15 cellular contexts compared by ENCODE assay signal in the genomic region with DNA sequence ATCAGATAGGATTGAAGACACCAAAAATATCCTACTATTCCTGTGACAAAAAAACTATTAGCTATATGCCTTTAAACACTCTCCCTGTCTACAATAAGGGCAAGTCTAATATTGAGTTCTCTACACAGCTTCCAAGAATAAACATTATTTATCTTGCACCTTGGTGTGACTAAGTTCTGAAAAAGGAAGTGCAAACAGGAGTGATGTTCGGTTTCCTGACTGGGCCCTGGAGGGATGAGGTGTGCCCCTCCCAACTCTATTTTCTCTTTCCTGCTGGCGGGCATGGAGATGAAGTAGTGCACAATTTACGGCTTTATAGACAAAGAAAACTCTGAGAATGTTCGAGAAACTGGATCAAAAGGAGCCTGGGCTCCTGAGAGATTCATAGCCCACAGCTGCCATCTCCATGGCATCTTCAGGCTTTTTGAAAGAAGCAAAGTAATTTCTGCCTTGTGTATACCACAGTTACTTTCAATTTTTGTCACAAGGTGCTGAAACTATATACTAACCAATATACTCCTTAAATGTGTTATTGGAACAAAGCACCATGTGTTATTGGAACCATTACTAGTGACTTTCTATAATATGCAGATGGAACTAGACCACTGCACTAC. TPM values are rescaled to one million over a fixed set of nuclear protein-coding genes. Genes with fewer than 3 reads are reported as not detected.
DNase-seq lines count a peak whose midpoint lies in the region; ATAC-seq and TF ChIP-seq lines count a peak whose summit lies in the region.
"Had no signal": no experiment of that assay in that cellular context is flagged by ENCODE, and none has a peak within 500 bp of the region (broad histone marks: within the 10 kb centered on the region; RNA-seq: fewer than 3 reads in every experiment).

No MANE protein-coding gene starts in this region.

- no peaks in the 10 kb centered on the region for H3K79me2 ChIP-seq in PC-9 (ENCODE audit: low read depth)

- no peaks in the 10 kb centered on the region for H3F3A ChIP-seq in PC-9 (ENCODE audit: insufficient read depth, low read depth)

- 90 to 92% methylated on average over 2 to 4 of the region's 4 CpGs for WGBS in endodermal cell (ENCODE audit: insufficient coverage in 1 of 2, insufficient read length in 1 of 2), 2 experiments

- H3K4me3 ChIP-seq in endodermal cell (ENCODE audit: low read length) (no peak overlapping the region), PC-9 (no peak overlapping the region)
- H3K4me3 ChIP-seq: esophagus muscularis mucosa had no signal

- no peaks in the 10 kb centered on the region for H3K9me3 Mint-ChIP-seq in endodermal cell
- peaks cover 2% of the 10 kb centered on the region for H3K9me3 Mint-ChIP-seq in Calu3 (ENCODE audit: low read depth, unreplicated experiment)
- H3K9me3 Mint-ChIP-seq: nephron had no signal

- DNase-seq in amygdala (lab: John Stamatoyannopoulos, UW) (no peak), endodermal cell (no peak), PC-9 (no peak), Calu3 (no peak)
- DNase-seq: activated effector memory CD4-positive, alpha-beta T cell treated with Interleukin-2 at 50 U/mL for 16 hours; AML-193; immature natural killer cell; NCI-H82; stimulated activated CD8-positive, alpha-beta memory T cell treated with anti-CD3 and anti-CD28 coated beads, Interleukin-4, amount 100 ng/mL, for 48 hours had no signal

- H3K4me1 ChIP-seq in endodermal cell (ENCODE audit: control insufficient read depth, insufficient read depth, low read length) (no peaks in the 10 kb centered on the region), PC-9 (replicated peaks; ENCODE audit: insufficient read depth) (no peaks in the 10 kb centered on the region)
- H3K4me1 ChIP-seq: esophagus muscularis mucosa had no signal

- POLR2A ChIA-PET in PC-9 (lab: Charles Lee; ENCODE audit: unreplicated experiment), result no interaction called here

- no peaks in the 10 kb centered on the region for H3K9me2 ChIP-seq in PC-9 (ENCODE audit: insufficient read depth)

- no peaks in the 10 kb centered on the region for H3K27me3 Mint-ChIP-seq in endodermal cell (ENCODE audit: insufficient read depth)
- no peaks in the 10 kb centered on the region for H3K27me3 Mint-ChIP-seq in Calu3 (ENCODE audit: unreplicated experiment)

- H2AFZ ChIP-seq in PC-9, result no peak overlapping the region

- H3K9me3 ChIP-seq in endodermal cell (ENCODE audit: control insufficient read depth, low read length) (no peaks in the 10 kb centered on the region), PC-9 (ENCODE audit: insufficient read depth, low read depth) (no peaks in the 10 kb centered on the region)
- H3K9me3 ChIP-seq: esophagus muscularis mucosa had no signal

- intact Hi-C loops in PC-9 (cut with micrococcal nuclease; ENCODE audit: unreplicated experiment), result no loop called here
- intact Hi-C loops in Calu3 (cut with micrococcal nuclease; ENCODE audit: unreplicated experiment), result no loop called here

- H3K27me3 ChIP-seq in endodermal cell (ENCODE audit: control insufficient read depth, insufficient read depth, low read length, poor library complexity, severe bottlenecking), result no peaks in the 10 kb centered on the region
- H3K27me3 ChIP-seq in PC-9 (ENCODE audit: insufficient read depth, low read depth), result no peaks in the 10 kb centered on the region
- H3K27me3 ChIP-seq: esophagus muscularis mucosa had no signal

- no peak for TF ChIP-seq CTCF in endodermal cell (conservative IDR thresholded peaks at IDR 0.05)
- no peak for TF ChIP-seq CTCF in PC-9 (conservative IDR thresholded peaks at IDR 0.05)
- TF ChIP-seq CTCF in Calu3 (IDR thresholded peaks at IDR 0.05; ENCODE audit: unreplicated experiment), result no peak

- no peak overlapping the region for H3K4me2 ChIP-seq in PC-9

- CTCF ChIA-PET in PC-9 (lab: Charles Lee) (no interaction called here), Calu3 (lab: Charles Lee) (interaction anchor here (0.5 kb wide), 1 partner anchor 44 kb away, joined by 3 read pairs; no protein-coding TSS in a partner anchor)

- BruUV-seq in PC-9 (replicated peaks; lab: Mats Ljungman, UMichigan) (no TSS peak), Calu3 (replicated peaks; lab: Mats Ljungman, UMichigan) (no TSS peak)

- no peaks in the 10 kb centered on the region for H3K4me1 Mint-ChIP-seq in endodermal cell
- H3K4me1 Mint-ChIP-seq in Calu3 (ENCODE audit: low read depth, unreplicated experiment), result no peaks in the 10 kb centered on the region
- H3K4me1 Mint-ChIP-seq: immature natural killer cell, nephron had no signal

- no peaks in the 10 kb centered on the region for H3K36me3 Mint-ChIP-seq in endodermal cell (ENCODE audit: low read depth)
- no peaks in the 10 kb centered on the region for H3K36me3 Mint-ChIP-seq in Calu3 (ENCODE audit: insufficient read depth, unreplicated experiment)
- H3K36me3 Mint-ChIP-seq: immature natural killer cell had no signal

- no peak overlapping the region for H3K27ac ChIP-seq in endodermal cell (ENCODE audit: low read depth, low read length)
- no peak overlapping the region for H3K27ac ChIP-seq in PC-9
- H3K27ac ChIP-seq: esophagus muscularis mucosa had no signal

- no peak overlapping the region for H3K4me3 Mint-ChIP-seq in endodermal cell
- no peak overlapping the region for H3K4me3 Mint-ChIP-seq in Calu3 (ENCODE audit: low read depth, unreplicated experiment)
- H3K4me3 Mint-ChIP-seq: immature natural killer cell, nephron had no signal

- H4K20me1 ChIP-seq in PC-9 (ENCODE audit: insufficient read depth), result no peaks in the 10 kb centered on the region

- H3K27ac Mint-ChIP-seq in endodermal cell (no peak overlapping the region), Calu3 (ENCODE audit: unreplicated experiment) (no peak overlapping the region)
- H3K27ac Mint-ChIP-seq: immature natural killer cell, nephron had no signal

- H3K36me3 ChIP-seq in endodermal cell (ENCODE audit: control insufficient read depth, insufficient read depth, low read length) (no peaks in the 10 kb centered on the region), PC-9 (ENCODE audit: low read depth) (no peaks in the 10 kb centered on the region)

- no peak overlapping the region for H3K9ac ChIP-seq in endodermal cell (ENCODE audit: extremely low read depth, low read length, poor library complexity, severe bottlenecking)

- ATAC-seq in GM18511 (IDR thresholded peaks at IDR 0.05; ENCODE audit: unreplicated experiment) (peak; percentile 92), GM21367 (IDR thresholded peaks at IDR 0.05; ENCODE audit: unreplicated experiment) (peak; percentile 85), HG02970 (IDR thresholded peaks at IDR 0.05; ENCODE audit: low FRiP score, unreplicated experiment) (peak; percentile 95), HG03571 (IDR thresholded peaks at IDR 0.05; ENCODE audit: unreplicated experiment) (peak; percentile 86)

RNA-seq across cellular contexts. Expression of a gene that starts 22.3 kb away (rescaled TPM):
- total RNA-seq in endodermal cell (1 to 10 TPM in 1 of 2 donors, under 1 TPM in 1; 0.95 to 2.6 TPM), PC-9 (2021) (3.8 TPM in 2 replicates), Calu3 (2022) (14.2 and 15.4 TPM in 2 replicates)
- polyA plus RNA-seq in endodermal cell (2013, experiment 1 of 2), result 5.3 TPM
- 3.5 TPM for polyA plus RNA-seq in endodermal cell (2013, experiment 2 of 2)
- polyA plus RNA-seq: immature natural killer cell had no signal
